35 cellular contexts compared by ENCODE assay signal in genomic region chrX:136307471-136307870, GRCh38. TPM values are rescaled to one million over a fixed set of nuclear protein-coding genes. Genes with fewer than 3 reads are reported as not detected.
"Had no signal": no experiment of that assay in that cellular context is flagged by ENCODE, and none has a peak within 500 bp of the region (broad histone marks: within the 10 kb centered on the region; RNA-seq: fewer than 3 reads in every experiment).

No MANE protein-coding gene starts in this region.

- H3K9me3 Mint-ChIP-seq: activated B cell treated with CpG ODN at 0.5 μM for 24 hours; activated CD4-positive, alpha-beta memory T cell treated with anti-CD3 and anti-CD28 coated beads for 36 hours; activated CD4-positive, alpha-beta T cell treated with anti-CD3 and anti-CD28 coated beads, Interleukin-2, amount 10 ng/mL, durations not matched to agents 24 days and 14 days; activated CD8-positive, alpha-beta T cell treated with anti-CD3 and anti-CD28 coated beads for 36 hours; activated naive CD4-positive, alpha-beta T cell treated with anti-CD3 and anti-CD28 coated beads for 36 hours; activated naive CD4-positive, alpha-beta T cell treated with anti-CD3 and anti-CD28 coated beads, Interleukin-2, amount 50 U/mL, for 72 hours; activated naive CD8-positive, alpha-beta T cell treated with anti-CD3 and anti-CD28 coated beads for 36 hours; activated T-cell treated with anti-CD3 and anti-CD28 coated beads, Interleukin-2, amount 50 U/mL, for 4 hours; activated T-cell treated with anti-CD3 and anti-CD28 coated beads, Interleukin-2, amount 50 U/mL, for 72 hours; activated T-helper 1 cell treated with anti-CD3 and anti-CD28 coated beads, Interleukin-12 subunit alpha, Interleukin-12 subunit beta, Interleukin-2, Interleukin-4 antibody, amounts not matched to agents 30 ng/mL and 10 ng/mL and 1 ng/mL, durations not matched to agents 14 hours and 24 hours and 36 hours; activated T-helper 17 cell treated with anti-CD3 and anti-CD28 coated beads, Interleukin-2, amount 50 U/mL, for 72 hours; T-helper 2 cell treated with Interferon-gamma antibody and Interleukin-4, amounts not matched to agents 5 μg/mL and 100 μg/mL, for 36 hours had no signal

- ATAC-seq: activated CD8-positive, alpha-beta T cell treated with anti-CD3 and anti-CD28 coated beads for 36 hours; activated naive CD4-positive, alpha-beta T cell treated with anti-CD3 and anti-CD28 coated beads, Interleukin-2, amount 50 U/mL, for 72 hours; activated T-cell treated with anti-CD3 and anti-CD28 coated beads, Interleukin-2, amount 50 U/mL, for 4 hours; activated T-cell treated with anti-CD3 and anti-CD28 coated beads, Interleukin-2, amount 50 U/mL, for 72 hours; activated T-helper 17 cell treated with anti-CD3 and anti-CD28 coated beads, Interleukin-2, amount 50 U/mL, for 72 hours; body of pancreas had no signal

- DNase-seq: activated B cell treated with CpG ODN at 0.5 μM for 24 hours; activated CD4-positive, alpha-beta memory T cell treated with anti-CD3 and anti-CD28 coated beads for 36 hours; activated CD4-positive, alpha-beta T cell treated with anti-CD3 and anti-CD28 coated beads for 4 hours; activated CD4-positive, alpha-beta T cell treated with anti-CD3 and anti-CD28 coated beads, Interleukin-2, amount 10 ng/mL, durations not matched to agents 24 days and 14 days; activated CD4-positive, alpha-beta T cell treated with anti-CD3 and anti-CD28 coated beads, Interleukin-2, amount 50 U/mL, for 1 hour; activated CD4-positive, alpha-beta T cell treated with anti-CD3 and anti-CD28 coated beads, Interleukin-2, amount 50 U/mL, for 4 hours; activated CD4-positive, CD25-positive, alpha-beta regulatory T cell treated with anti-CD3 and anti-CD28 coated beads, Interleukin-2, amount 50 U/mL, for 72 hours; activated CD8-positive, alpha-beta memory T cell treated with anti-CD3 and anti-CD28 coated beads, Interleukin-2, amount 50 U/mL, for 4 hours; activated CD8-positive, alpha-beta T cell treated with anti-CD3 and anti-CD28 coated beads for 36 hours; activated effector memory CD4-positive, alpha-beta T cell treated with anti-CD3 and anti-CD28 coated beads, Interleukin-2, amount 50 U/mL, for 16 hours; activated gamma-delta T cell treated with Interleukin-2 at 50 U/mL for 16 hours; activated naive CD4-positive, alpha-beta T cell; activated naive CD4-positive, alpha-beta T cell treated with anti-CD3 and anti-CD28 coated beads for 36 hours; activated naive CD4-positive, alpha-beta T cell treated with anti-CD3 and anti-CD28 coated beads, Interleukin-2, amount 50 U/mL, for 16 hours; activated naive CD8-positive, alpha-beta T cell treated with anti-CD3 and anti-CD28 coated beads for 36 hours; activated T-cell treated with anti-CD3 and anti-CD28 coated beads for 4 hours; activated T-cell treated with anti-CD3 and anti-CD28 coated beads, Interleukin-2, amount 50 U/mL, for 1 hour; activated T-cell treated with anti-CD3 and anti-CD28 coated beads, Interleukin-2, amount 50 U/mL, for 4 hours; activated T-cell treated with anti-CD3 and anti-CD28 coated beads, Interleukin-2, amount 50 U/mL, for 72 hours; adrenal gland; amniotic stem cell; aorta; body of pancreas; brain microvascular endothelial cell; central memory CD4-positive, alpha-beta T cell; T-helper 2 cell; T-helper 9 cell had no signal

- H3K27ac ChIP-seq: adrenal gland, body of pancreas, brain microvascular endothelial cell, breast epithelium, VCaP had no signal

- H3K27me3 ChIP-seq: body of pancreas, brain microvascular endothelial cell had no signal

- H3K4me3 Mint-ChIP-seq: activated B cell treated with CpG ODN at 0.5 μM for 24 hours; activated CD4-positive, alpha-beta memory T cell treated with anti-CD3 and anti-CD28 coated beads for 36 hours; activated CD4-positive, alpha-beta T cell treated with anti-CD3 and anti-CD28 coated beads, Interleukin-2, amount 10 ng/mL, durations not matched to agents 24 days and 14 days; activated CD8-positive, alpha-beta T cell treated with anti-CD3 and anti-CD28 coated beads for 36 hours; activated naive CD4-positive, alpha-beta T cell treated with anti-CD3 and anti-CD28 coated beads for 36 hours; activated naive CD8-positive, alpha-beta T cell treated with anti-CD3 and anti-CD28 coated beads for 36 hours; activated T-cell treated with anti-CD3 and anti-CD28 coated beads, Interleukin-2, amount 50 U/mL, for 4 hours; activated T-cell treated with anti-CD3 and anti-CD28 coated beads, Interleukin-2, amount 50 U/mL, for 72 hours; activated T-helper 1 cell treated with anti-CD3 and anti-CD28 coated beads, Interleukin-12 subunit alpha, Interleukin-12 subunit beta, Interleukin-2, Interleukin-4 antibody, amounts not matched to agents 30 ng/mL and 10 ng/mL and 1 ng/mL, durations not matched to agents 14 hours and 24 hours and 36 hours; activated T-helper 17 cell treated with anti-CD3 and anti-CD28 coated beads, Interleukin-2, amount 50 U/mL, for 72 hours; T-helper 2 cell treated with Interferon-gamma antibody and Interleukin-4, amounts not matched to agents 5 μg/mL and 100 μg/mL, for 36 hours had no signal

- H3K9me3 ChIP-seq: adrenal gland, body of pancreas, breast epithelium had no signal

- H3K27ac Mint-ChIP-seq: activated B cell treated with CpG ODN at 0.5 μM for 24 hours; activated CD4-positive, alpha-beta memory T cell treated with anti-CD3 and anti-CD28 coated beads for 36 hours; activated CD4-positive, alpha-beta T cell treated with anti-CD3 and anti-CD28 coated beads, Interleukin-2, amount 10 ng/mL, durations not matched to agents 24 days and 14 days; activated CD8-positive, alpha-beta T cell treated with anti-CD3 and anti-CD28 coated beads for 36 hours; activated naive CD4-positive, alpha-beta T cell treated with anti-CD3 and anti-CD28 coated beads for 36 hours; activated naive CD4-positive, alpha-beta T cell treated with anti-CD3 and anti-CD28 coated beads, Interleukin-2, amount 50 U/mL, for 72 hours; activated naive CD8-positive, alpha-beta T cell treated with anti-CD3 and anti-CD28 coated beads for 36 hours; activated T-cell treated with anti-CD3 and anti-CD28 coated beads, Interleukin-2, amount 50 U/mL, for 72 hours; activated T-helper 1 cell treated with anti-CD3 and anti-CD28 coated beads, Interleukin-12 subunit alpha, Interleukin-12 subunit beta, Interleukin-2, Interleukin-4 antibody, amounts not matched to agents 30 ng/mL and 10 ng/mL and 1 ng/mL, durations not matched to agents 14 hours and 24 hours and 36 hours; activated T-helper 17 cell treated with anti-CD3 and anti-CD28 coated beads, Interleukin-2, amount 50 U/mL, for 72 hours; T-helper 2 cell treated with Interferon-gamma antibody and Interleukin-4, amounts not matched to agents 5 μg/mL and 100 μg/mL, for 36 hours had no signal

- H3K36me3 Mint-ChIP-seq: activated CD4-positive, alpha-beta memory T cell treated with anti-CD3 and anti-CD28 coated beads for 36 hours; activated naive CD4-positive, alpha-beta T cell treated with anti-CD3 and anti-CD28 coated beads, Interleukin-2, amount 50 U/mL, for 72 hours; activated naive CD8-positive, alpha-beta T cell treated with anti-CD3 and anti-CD28 coated beads for 36 hours had no signal

- H3K4me1 Mint-ChIP-seq: activated B cell treated with CpG ODN at 0.5 μM for 24 hours; activated CD4-positive, alpha-beta T cell treated with anti-CD3 and anti-CD28 coated beads, Interleukin-2, amount 10 ng/mL, durations not matched to agents 24 days and 14 days; activated naive CD8-positive, alpha-beta T cell treated with anti-CD3 and anti-CD28 coated beads for 36 hours; activated T-helper 17 cell treated with anti-CD3 and anti-CD28 coated beads, Interleukin-2, amount 50 U/mL, for 72 hours had no signal

- H3K27me3 Mint-ChIP-seq: activated CD4-positive, alpha-beta memory T cell treated with anti-CD3 and anti-CD28 coated beads for 36 hours; activated naive CD8-positive, alpha-beta T cell treated with anti-CD3 and anti-CD28 coated beads for 36 hours; activated T-helper 17 cell treated with anti-CD3 and anti-CD28 coated beads, Interleukin-2, amount 50 U/mL, for 72 hours had no signal

RNA-seq across cellular contexts. Expression of gene ADGRG4, which starts 6.7 kb away (rescaled TPM):
- total RNA-seq: activated B cell treated with CpG ODN at 0.5 μM for 24 hours; activated CD4-positive, alpha-beta memory T cell treated with anti-CD3 and anti-CD28 coated beads for 36 hours; activated CD4-positive, alpha-beta T cell treated with anti-CD3 and anti-CD28 coated beads, Interleukin-2, amount 10 ng/mL, durations not matched to agents 24 days and 14 days; activated CD8-positive, alpha-beta memory T cell treated with anti-CD3 and anti-CD28 coated beads for 36 hours; activated CD8-positive, alpha-beta T cell treated with anti-CD3 and anti-CD28 coated beads for 36 hours; activated naive CD4-positive, alpha-beta T cell treated with anti-CD3 and anti-CD28 coated beads for 36 hours; activated naive CD4-positive, alpha-beta T cell treated with anti-CD3 and anti-CD28 coated beads, Interleukin-2, amount 50 U/mL, for 72 hours; activated naive CD8-positive, alpha-beta T cell treated with anti-CD3 and anti-CD28 coated beads for 36 hours; activated T-cell treated with anti-CD3 and anti-CD28 coated beads, Interleukin-2, amount 50 U/mL, for 4 hours; activated T-cell treated with anti-CD3 and anti-CD28 coated beads, Interleukin-2, amount 50 U/mL, for 72 hours; activated T-helper 1 cell treated with anti-CD3 and anti-CD28 coated beads, Interleukin-12 subunit alpha, Interleukin-12 subunit beta, Interleukin-2, Interleukin-4 antibody, amounts not matched to agents 30 ng/mL and 10 ng/mL and 1 ng/mL, durations not matched to agents 14 hours and 24 hours and 36 hours; activated T-helper 17 cell treated with anti-CD3 and anti-CD28 coated beads, Interleukin-2, amount 50 U/mL, for 72 hours; body of pancreas; cerebellum had no signal
